1 cellular context compared by ENCODE assay signal in genomic region chr16:73016488-73016830, GRCh38.
TF ChIP-seq lines count a peak whose summit lies in the region.

No MANE protein-coding gene starts in this region.

TF ChIP-seq in GM23338, 12 proteins besides CTCF, POLR2A, EP300 and RAD21 (continued from another document):
- TF ChIP-seq ETS1 (IDR thresholded peaks at IDR 0.05), result no peak
- TF ChIP-seq JUNB (IDR thresholded peaks at IDR 0.05; ENCODE audit: unreplicated experiment), result no peak
- no peak for TF ChIP-seq EZH2phosphoT487 (IDR thresholded peaks at IDR 0.05; ENCODE audit: unreplicated experiment)
- TF ChIP-seq CREB1 (CRISPR knock-in tag; IDR thresholded peaks at IDR 0.05; ENCODE audit: low read depth), result no peak
